Comparison of ENCODE assay signal across 18 cellular contexts in genomic region chr1:91783423-91784162, GRCh38.
DNase-seq lines count a peak whose midpoint lies in the region; ATAC-seq and TF ChIP-seq lines count a peak whose summit lies in the region.
"Had no signal": no experiment of that assay in that cellular context is flagged by ENCODE, and none has a peak within 500 bp of the region (broad histone marks: within the 10 kb centered on the region; RNA-seq: fewer than 3 reads in every experiment).

No MANE protein-coding gene starts in this region.

- TF ChIP-seq CTCF in HFFc6 (IDR thresholded peaks at IDR 0.05) (no peak), left lung (IDR thresholded peaks at IDR 0.05) (no peak), stomach (IDR thresholded peaks at IDR 0.05) (no peak), endothelial cell (IDR thresholded peaks at IDR 0.05; ENCODE audit: unreplicated experiment) (no peak)

- H3K36me3 Mint-ChIP-seq in HFFc6 (ENCODE audit: low read depth) (peaks cover 28% of the 10 kb centered on the region; the same call in 1 of the 2 replicates), endothelial cell (ENCODE audit: low read depth, unreplicated experiment) (peaks cover 33% of the 10 kb centered on the region)

- H3K9me3 Mint-ChIP-seq in HFFc6 (no peaks in the 10 kb centered on the region), endothelial cell (ENCODE audit: unreplicated experiment) (no peaks in the 10 kb centered on the region)
- H3K9me3 Mint-ChIP-seq: dendritic cell treated with granulocyte-macrophage colony-stimulating factor and Interleukin-4, amounts not matched to agents 40 ng/mL and 50 ng/mL, for 4 days had no signal

- no peak overlapping the region for H3K4me3 ChIP-seq in left lung
- no peak overlapping the region for H3K4me3 ChIP-seq in stomach
- H3K4me3 ChIP-seq: BLaER1, neural progenitor cell had no signal

- H3K27ac Mint-ChIP-seq in HFFc6 (peak overlapping the region; percentile 64), endothelial cell (ENCODE audit: unreplicated experiment) (no peak overlapping the region)
- H3K27ac Mint-ChIP-seq: dendritic cell treated with granulocyte-macrophage colony-stimulating factor and Interleukin-4, amounts not matched to agents 40 ng/mL and 50 ng/mL, for 4 days; neural progenitor cell had no signal

- peaks cover 0 to 11% of the 10 kb centered on the region in 2 donors for H3K4me1 ChIP-seq in left lung
- H3K4me1 ChIP-seq in stomach, result peaks cover 6 to 57% (median 33%) of the 10 kb centered on the region in 4 donors

- DNase-seq in HFFc6 (peak; percentile 30), dermis microvascular lymphatic vessel endothelial cell (ENCODE audit: low read depth in 2 of 2) (peak; percentile 27 to 86), left lung (no peak), stomach (no peak), hepatic stellate cell (ENCODE audit: low spot score) (no peak), RPMI8226 (no peak), endothelial cell (ENCODE audit: low spot score) (no peak)
- DNase-seq: activated CD4-positive, alpha-beta T cell treated with anti-CD3 and anti-CD28 coated beads for 48 hours; activated gamma-delta T cell; GDM1; NCI-H2029; NK-92 treated with Interleukin-12 subunit alpha and Interleukin-12 subunit beta, amount 100 ng/mL, for 24 hours; stimulated activated CD4-positive, alpha-beta T cell treated with anti-CD3 and anti-CD28 coated beads, Interleukin-4, amount 100 ng/mL, for 4 hours; substantia nigra had no signal

- peaks cover 79% of the 10 kb centered on the region for H3K4me1 Mint-ChIP-seq in HFFc6 (ENCODE audit: low read depth)
- H3K4me1 Mint-ChIP-seq in endothelial cell (ENCODE audit: unreplicated experiment), result peaks cover 27% of the 10 kb centered on the region

- no peak for TF ChIP-seq EP300 in stomach (IDR thresholded peaks at IDR 0.05)

- peaks cover 10% of the 10 kb centered on the region for H3K27me3 Mint-ChIP-seq in HFFc6 (ENCODE audit: insufficient read depth)
- peaks cover 8% of the 10 kb centered on the region for H3K27me3 Mint-ChIP-seq in endothelial cell (ENCODE audit: unreplicated experiment)
- H3K27me3 Mint-ChIP-seq: dendritic cell treated with granulocyte-macrophage colony-stimulating factor and Interleukin-4, amounts not matched to agents 40 ng/mL and 50 ng/mL, for 4 days had no signal

- 61 to 75% (median 74%) methylated on average over 7 of the region's 7 CpGs for WGBS in stomach, 5 donors

- H3K9me3 ChIP-seq in left lung (no peaks in the 10 kb centered on the region), stomach (no peaks in the 10 kb centered on the region)

- ATAC-seq in left lung, result no peak
- ATAC-seq in GM18520 (IDR thresholded peaks at IDR 0.05; ENCODE audit: unreplicated experiment), result no peak

- H3K27ac ChIP-seq in left lung (peak overlapping the region; percentile 13 to 45), stomach (peak overlapping the region in 4 of 5 donors; percentile 12 to 61 (median 45))
- H3K27ac ChIP-seq: BLaER1, neural progenitor cell had no signal

- TF ChIP-seq POLR2A in stomach (IDR thresholded peaks at IDR 0.05), result no peak

- H3K27me3 ChIP-seq in left lung (no peaks in the 10 kb centered on the region), stomach (no peaks in the 10 kb centered on the region)
- H3K27me3 ChIP-seq: BLaER1, neural progenitor cell had no signal

- H3K4me3 Mint-ChIP-seq in HFFc6, result peak overlapping the region; percentile 10; the same call in 1 of the 2 replicates
- no peak overlapping the region for H3K4me3 Mint-ChIP-seq in endothelial cell (ENCODE audit: unreplicated experiment)
- H3K4me3 Mint-ChIP-seq: dendritic cell treated with granulocyte-macrophage colony-stimulating factor and Interleukin-4, amounts not matched to agents 40 ng/mL and 50 ng/mL, for 4 days; neural progenitor cell had no signal

- intact Hi-C loops in left lung (cut with DNase I), result no loop called here
- intact Hi-C loops in stomach (cut with DNase I; ENCODE audit: low total_unique reads), result no loop called here

- H3K36me3 ChIP-seq in left lung (no peaks in the 10 kb centered on the region), stomach (no peaks in the 10 kb centered on the region)
- H3K36me3 ChIP-seq: BLaER1, neural progenitor cell had no signal

Comparison
In these comparisons a context has a peak if more than half of its experiments do, and no peak if none do; other contexts are left out.
1. DNase-seq: peak in HFFc6 (single experiment) and dermis microvascular lymphatic vessel endothelial cell (2 of 2); none in left lung (0 of 2), stomach (single experiment), hepatic stellate cell (single experiment), RPMI8226 (single experiment) and endothelial cell (single experiment).